ENCODE assay signal across 26 cellular contexts in genomic region chr3:183829466-183829865, GRCh38. TPM values are rescaled to one million over a fixed set of nuclear protein-coding genes. Genes with fewer than 3 reads are reported as not detected.
"Had no signal": no experiment of that assay in that cellular context is flagged by ENCODE, and none has a peak within 500 bp of the region (broad histone marks: within the 10 kb centered on the region; RNA-seq: fewer than 3 reads in every experiment).

No MANE protein-coding gene starts in this region.

- H3K9me3 Mint-ChIP-seq: immature natural killer cell; naive thymus-derived CD8-positive, alpha-beta T cell; nephron; neural crest cell; stimulated activated memory B cell treated with anti-CD40 and anti-IgM and Interleukin-4, amounts not matched to agents 10 μg/mL and 1 μg/mL and 100 μg/mL, for 72 hours had no signal

- H3K27me3 Mint-ChIP-seq: naive thymus-derived CD8-positive, alpha-beta T cell; stimulated activated memory B cell treated with anti-CD40 and anti-IgM and Interleukin-4, amounts not matched to agents 10 μg/mL and 1 μg/mL and 100 μg/mL, for 72 hours had no signal

- H3K4me3 Mint-ChIP-seq: immature natural killer cell; naive thymus-derived CD8-positive, alpha-beta T cell; nephron; neural crest cell; stimulated activated memory B cell treated with anti-CD40 and anti-IgM and Interleukin-4, amounts not matched to agents 10 μg/mL and 1 μg/mL and 100 μg/mL, for 72 hours had no signal

- H3K27ac Mint-ChIP-seq: nephron; progenitor cell of endocrine pancreas; stimulated activated memory B cell treated with anti-CD40 and anti-IgM and Interleukin-4, amounts not matched to agents 10 μg/mL and 1 μg/mL and 100 μg/mL, for 72 hours had no signal

- ATAC-seq: left colon; left lung; lower lobe of right lung; naive thymus-derived CD8-positive, alpha-beta T cell; right lobe of liver; stimulated activated memory B cell treated with anti-CD40 and anti-IgM and Interleukin-4, amounts not matched to agents 10 μg/mL and 1 μg/mL and 100 μg/mL, for 72 hours; stimulated activated naive CD8-positive, alpha-beta T cell treated with anti-CD3 and anti-CD28 coated beads, Interleukin-15, Interleukin-2, amounts not matched to agents 100 U/mL and 50 U/mL, for 24 hours had no signal

- DNase-seq: hypothalamus; immature natural killer cell; kidney; left colon; left lung; lower lobe of right lung; mammary epithelial cell; mesenchymal stem cell; naive thymus-derived CD8-positive, alpha-beta T cell; nucleus accumbens; right lobe of liver; stimulated activated CD4-positive, alpha-beta T cell treated with anti-CD3 and anti-CD28 coated beads, Interleukin-1b, Interleukin-23, amount 100 ng/mL, for 48 hours; stimulated activated CD4-positive, alpha-beta T cell treated with anti-CD3 and anti-CD28 coated beads, Interleukin-2, amount 100 ng/mL, for 48 hours; stimulated activated CD4-positive, alpha-beta T cell treated with anti-CD3 and anti-CD28 coated beads, Interleukin-4, amount 100 ng/mL, for 4 hours; stimulated activated CD8-positive, alpha-beta memory T cell treated with anti-CD3 and anti-CD28 coated beads, Interleukin-4, amount 100 ng/mL, for 48 hours; stimulated activated naive CD8-positive, alpha-beta T cell treated with anti-CD3 and anti-CD28 coated beads, Interleukin-15, Interleukin-2, amounts not matched to agents 100 U/mL and 50 U/mL, for 24 hours; stomach; testis; thyroid gland; transverse colon; upper lobe of left lung had no signal

RNA-seq across cellular contexts. Expression of gene MAP6D1, which starts 4.1 kb away (rescaled TPM):
- total RNA-seq: vagina had no signal
